Comparison of ENCODE assay signal across 19 cellular contexts in the genomic region with DNA sequence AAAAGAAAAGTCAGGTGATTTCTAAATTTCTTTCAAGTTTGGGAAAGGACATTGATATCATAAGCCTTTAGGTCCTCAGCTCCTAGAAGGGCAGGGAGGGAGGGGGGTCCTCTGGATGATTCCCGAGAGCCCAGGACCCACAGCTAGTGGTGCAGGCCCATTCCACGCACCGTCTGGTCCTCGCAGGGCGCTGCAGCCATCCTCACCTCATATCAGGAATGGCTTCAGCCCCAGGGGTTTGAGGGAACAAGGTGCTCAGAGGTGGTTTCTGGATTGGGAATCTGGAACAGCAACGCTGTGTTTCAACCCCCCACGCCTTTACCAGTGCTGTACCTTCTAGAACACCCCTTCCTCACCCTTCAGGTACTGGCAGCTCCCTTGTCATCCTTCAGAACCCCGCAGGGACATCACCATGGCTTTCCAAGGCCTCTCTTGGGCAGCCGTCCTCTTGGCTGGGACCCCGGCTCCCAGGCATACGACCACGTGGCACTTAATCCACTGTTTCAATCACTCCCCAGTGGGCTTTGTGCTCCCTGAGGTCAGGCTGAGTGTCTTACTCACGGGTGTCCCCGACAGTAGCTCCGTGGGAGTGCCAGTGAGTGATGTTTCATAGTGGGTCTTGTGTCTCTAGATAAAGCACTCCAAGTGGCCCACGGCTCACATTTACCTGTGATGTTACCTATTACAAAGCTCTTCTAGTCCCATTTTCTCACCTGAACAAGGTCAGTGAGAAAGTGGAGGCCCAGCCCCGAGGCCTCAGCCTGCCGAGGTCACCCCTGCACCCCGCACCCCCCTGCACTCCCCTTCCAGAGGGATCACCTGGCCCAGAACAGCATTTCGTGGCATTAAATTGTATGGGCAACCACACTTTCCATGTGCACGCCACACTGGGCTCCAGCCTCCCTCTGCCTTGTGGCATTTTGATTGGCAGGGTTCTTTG.
DNase-seq lines count a peak whose midpoint lies in the region; ATAC-seq, FAIRE-seq and TF ChIP-seq lines count a peak whose summit lies in the region.
"Had no signal": no experiment of that assay in that cellular context is flagged by ENCODE, and none has a peak within 500 bp of the region (broad histone marks: within the 10 kb centered on the region; RNA-seq: fewer than 3 reads in every experiment).

No MANE protein-coding gene starts in this region.

- H3K4me1 ChIP-seq in right lobe of liver (no peaks in the 10 kb centered on the region), HepG2 (ENCODE audit: insufficient read depth, low read length) (peaks cover 18% of the 10 kb centered on the region), psoas muscle (peaks cover 12% of the 10 kb centered on the region), aorta (ENCODE audit: control insufficient read depth in 1 of 2, insufficient read depth in 2 of 2, low read length in 2 of 2) (no peaks in the 10 kb centered on the region)

- 86% methylated on average over 6 of the region's 21 CpGs for WGBS in right lobe of liver (ENCODE audit: insufficient coverage, low coverage, low lambda C conversion rate, missing lambda C conversion rate)
- 33% methylated on average over 15 of the region's 21 CpGs for WGBS in HepG2 (ENCODE audit: low lambda C conversion rate)
- WGBS in psoas muscle, 3 donors = 76 to 81% (median 79%) methylated on average over 21 of the region's 21 CpGs
- WGBS in aorta, 2 donors = 87 to 92% methylated on average over 21 of the region's 21 CpGs

- FAIRE-seq in HepG2 (lab: Jason Lieb, UNC) = no peak
- FAIRE-seq: G401.6, GM12878, GM18507, HTR-8/SVneo had no signal

- POLR2A ChIA-PET in HepG2 (lab: Yijun Ruan, JAX) = no interaction called here

- H3K9me3 ChIP-seq in right lobe of liver = no peaks in the 10 kb centered on the region
- H3K9me3 ChIP-seq in HepG2 (ENCODE audit: low read length) = no peaks in the 10 kb centered on the region
- no peaks in the 10 kb centered on the region for H3K9me3 ChIP-seq in psoas muscle
- H3K9me3 ChIP-seq in aorta (ENCODE audit: control insufficient read depth, low read length) = no peaks in the 10 kb centered on the region

- H3K27me3 ChIP-seq in right lobe of liver (no peaks in the 10 kb centered on the region), HepG2 (ENCODE audit: control insufficient read depth in 1 of 2, insufficient read depth in 2 of 2, low read length in 2 of 2) (peaks cover 3 to 31% of the 10 kb centered on the region in 2 experiments; a peak in 4 of 5 replicates), psoas muscle (ENCODE audit: insufficient read depth in 3 of 3, low read length in 2 of 3) (no peaks in the 10 kb centered on the region), aorta (ENCODE audit: control insufficient read depth in 1 of 2, insufficient read depth in 2 of 2, low read length in 1 of 2) (no peaks in the 10 kb centered on the region)

- no peak for ATAC-seq in right lobe of liver
- ATAC-seq in HepG2 = no peak
- ATAC-seq in psoas muscle = no peak
- no peak for ATAC-seq in aorta (ENCODE audit: low FRiP score)
- no peak for ATAC-seq in HG02885 (IDR thresholded peaks at IDR 0.05; ENCODE audit: poor library complexity, unreplicated experiment)
- ATAC-seq: GM12878, HCT116 had no signal

- no peak overlapping the region for H2AFZ ChIP-seq in HepG2 (ENCODE audit: low read length)

- H3K36me3 ChIP-seq in right lobe of liver (no peaks in the 10 kb centered on the region), HepG2 (replicated peaks in 1 of 2; ENCODE audit: control insufficient read depth in 1 of 2, insufficient read depth in 2 of 2, low read length in 2 of 2) (no peaks in the 10 kb centered on the region), psoas muscle (ENCODE audit: insufficient read depth in 1 of 2, low read depth in 1 of 2) (no peaks in the 10 kb centered on the region), aorta (ENCODE audit: control insufficient read depth in 1 of 2, insufficient read depth in 2 of 2, low read length in 1 of 2) (no peaks in the 10 kb centered on the region)

- H3K9ac ChIP-seq in HepG2 (ENCODE audit: insufficient read depth, low read depth, low read length) = no peak overlapping the region

- CTCF ChIA-PET in HepG2 (lab: Yijun Ruan, JAX; ENCODE audit: low intra/inter-chr PET ratio, low total read pairs) = no interaction called here

- intact Hi-C loops in right lobe of liver (cut with DNase I) (no loop called here), HepG2 (cut with micrococcal nuclease; ENCODE audit: unreplicated experiment) (no loop called here), psoas muscle (cut with DNase I) (no loop called here), aorta (cut with DNase I) (no loop called here)

- H3K4me3 ChIP-seq in right lobe of liver (no peak overlapping the region), HepG2 (replicated peaks in 1 of 3; ENCODE audit: insufficient read depth in 1 of 3, low read depth in 2 of 3, low read length in 3 of 3) (no peak overlapping the region), psoas muscle (no peak overlapping the region), aorta (ENCODE audit: low read length in 2 of 2) (no peak overlapping the region)
- H3K4me3 ChIP-seq: GM12878 had no signal

- no peak overlapping the region for H3K4me2 ChIP-seq in HepG2 (ENCODE audit: low read depth, low read length)

- H4K20me1 ChIP-seq in HepG2 (ENCODE audit: insufficient read depth, low read length) = no peaks in the 10 kb centered on the region

- TF ChIP-seq EP300 in HepG2 (IDR thresholded peaks at IDR 0.05; ENCODE audit: low read depth in 2 of 2, low read length in 2 of 2) = no peak
- TF ChIP-seq EP300 in HepG2 (CRISPR knock-in tag; IDR thresholded peaks at IDR 0.05; ENCODE audit: borderline replicate concordance) = no peak

- TF ChIP-seq POLR2A in right lobe of liver (IDR thresholded peaks at IDR 0.05) (no peak), HepG2 (IDR thresholded peaks at IDR 0.05; ENCODE audit: insufficient read depth in 1 of 2, low read depth in 2 of 2, low read length in 2 of 2) (no peak)

- H3K27ac ChIP-seq in right lobe of liver = no peak overlapping the region
- H3K27ac ChIP-seq in HepG2 (ENCODE audit: extremely low read length, insufficient read depth, low read length) = no peak overlapping the region
- H3K27ac ChIP-seq in psoas muscle = peak overlapping the region; percentile 64
- no peak overlapping the region for H3K27ac ChIP-seq in aorta (ENCODE audit: low read depth in 1 of 2, low read length in 2 of 2)
- H3K27ac ChIP-seq: HL-60 had no signal

- BruUV-seq in HepG2 (replicated peaks; lab: Mats Ljungman, UMichigan) = no TSS peak

- no peaks in the 10 kb centered on the region for H3K79me2 ChIP-seq in HepG2 (ENCODE audit: insufficient read depth, low read length)

- peak in 2 of 3 donors; percentile 15 to 31 for DNase-seq in right lobe of liver
- no peak for DNase-seq in HepG2 (ENCODE audit: low spot score)
- DNase-seq in iPS-NIHi11 (ENCODE audit: low spot score) = peak; percentile 3
- no peak for DNase-seq in psoas muscle
- peak; percentile 39 to 61 for DNase-seq in aorta
- DNase-seq in stimulated activated CD4-positive, alpha-beta T cell treated with anti-CD3 and anti-CD28 coated beads, Interleukin-1b, Interleukin-23, amount 100 ng/mL, for 48 hours = no peak
- DNase-seq in NCI-H1930 (lab: John Stamatoyannopoulos, UW) = no peak
- DNase-seq: DND-41, NCI-H1436, NCI-H2081, NCI-H748 treated with DMSO at 0.1 percent for 48 hours, RPMI8226 had no signal

- in situ Hi-C loops in HepG2 (cut with HindIII; ENCODE audit: extremely low pct_ligation_motif_present, low pct_unique_long_range_greater_than_20kb) = no loop called here

- TF ChIP-seq RAD21 in HepG2 (CRISPR knock-in tag; IDR thresholded peaks at IDR 0.05) = no peak

- TF ChIP-seq CTCF in right lobe of liver (IDR thresholded peaks at IDR 0.05) (no peak), HepG2 (CRISPR knock-in tag; IDR thresholded peaks at IDR 0.05) (no peak), psoas muscle (IDR thresholded peaks at IDR 0.05) (no peak)

TF ChIP-seq in HepG2, 621 proteins besides CTCF, POLR2A, EP300 and RAD21 (continues in another document):
- TF ChIP-seq KDM5A (IDR thresholded peaks at IDR 0.05; ENCODE audit: borderline replicate concordance, low read length) (no peak), ZNF597 (CRISPR knock-in tag; IDR thresholded peaks at IDR 0.05) (no peak), ZNF224 (CRISPR knock-in tag; IDR thresholded peaks at IDR 0.05) (no peak), ZNF580 (CRISPR knock-in tag; IDR thresholded peaks at IDR 0.05; ENCODE audit: borderline replicate concordance, low read depth) (no peak), PITX1 (CRISPR knock-in tag; IDR thresholded peaks at IDR 0.05) (no peak), TOPORS (CRISPR knock-in tag; IDR thresholded peaks at IDR 0.05) (no peak), CBX1 (IDR thresholded peaks at IDR 0.05; ENCODE audit: low read depth) (no peak), AGO2 (optimal IDR thresholded peaks at IDR 0.05; ENCODE audit: low read depth, low read length) (no peak), CREB1 (IDR thresholded peaks at IDR 0.05) (no peak), CREB1 (CRISPR knock-in tag; IDR thresholded peaks at IDR 0.05) (no peak)
- TF ChIP-seq, protein P1, sequence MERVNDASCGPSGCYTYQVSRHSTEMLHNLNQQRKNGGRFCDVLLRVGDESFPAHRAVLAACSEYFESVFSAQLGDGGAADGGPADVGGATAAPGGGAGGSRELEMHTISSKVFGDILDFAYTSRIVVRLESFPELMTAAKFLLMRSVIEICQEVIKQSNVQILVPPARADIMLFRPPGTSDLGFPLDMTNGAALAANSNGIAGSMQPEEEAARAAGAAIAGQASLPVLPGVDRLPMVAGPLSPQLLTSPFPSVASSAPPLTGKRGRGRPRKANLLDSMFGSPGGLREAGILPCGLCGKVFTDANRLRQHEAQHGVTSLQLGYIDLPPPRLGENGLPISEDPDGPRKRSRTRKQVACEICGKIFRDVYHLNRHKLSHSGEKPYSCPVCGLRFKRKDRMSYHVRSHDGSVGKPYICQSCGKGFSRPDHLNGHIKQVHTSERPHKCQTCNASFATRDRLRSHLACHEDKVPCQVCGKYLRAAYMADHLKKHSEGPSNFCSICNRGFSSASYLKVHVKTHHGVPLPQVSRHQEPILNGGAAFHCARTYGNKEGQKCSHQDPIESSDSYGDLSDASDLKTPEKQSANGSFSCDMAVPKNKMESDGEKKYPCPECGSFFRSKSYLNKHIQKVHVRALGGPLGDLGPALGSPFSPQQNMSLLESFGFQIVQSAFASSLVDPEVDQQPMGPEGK (CRISPR knock-in tag; IDR thresholded peaks at IDR 0.05) = no peak

Comparison
In these comparisons a context has a peak if more than half of its experiments do, and no peak if none do; other contexts are left out.
1. DNase-seq: peak in right lobe of liver (2 of 3), iPS-NIHi11 (single experiment) and aorta (2 of 2); none in HepG2 (single experiment), psoas muscle (0 of 2), stimulated activated CD4-positive, alpha-beta T cell treated with anti-CD3 and anti-CD28 coated beads, Interleukin-1b, Interleukin-23, amount 100 ng/mL, for 48 hours (single experiment) and NCI-H1930 (0 of 2).